ENCODE assay signal across 14 cellular contexts in the genomic region with DNA sequence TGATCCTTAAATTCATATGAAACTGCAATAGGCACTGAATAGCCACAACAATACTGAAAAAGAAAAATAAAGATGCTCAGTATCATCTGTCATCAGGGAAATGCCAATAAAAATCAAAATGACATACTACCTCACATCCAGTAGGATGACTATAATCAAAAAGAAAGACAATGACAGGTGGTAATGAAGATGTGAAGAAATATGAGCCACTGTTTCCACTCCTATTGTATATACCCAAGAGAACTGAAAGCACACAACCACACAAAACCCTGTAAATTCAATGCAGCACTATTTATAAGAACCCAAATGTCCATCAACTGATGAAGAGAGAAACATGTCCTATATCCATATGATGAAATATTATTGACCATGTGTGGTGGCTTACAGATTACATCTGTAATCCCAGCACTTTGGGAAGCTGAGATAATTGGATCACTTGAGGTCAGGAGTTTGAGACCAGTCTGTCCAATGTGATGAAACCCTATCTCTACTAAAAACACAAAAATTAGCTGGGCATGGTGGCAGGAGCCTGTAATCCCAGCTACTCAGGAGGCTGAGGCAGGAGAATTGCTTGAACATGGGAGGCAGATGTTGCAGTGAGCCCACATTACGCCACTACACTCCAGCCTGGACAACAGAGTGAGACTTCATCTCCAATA. TPM values are rescaled to one million over a fixed set of nuclear protein-coding genes. Genes with fewer than 3 reads are reported as not detected.
DNase-seq lines count a peak whose midpoint lies in the region; ATAC-seq and TF ChIP-seq lines count a peak whose summit lies in the region.
"Had no signal": no experiment of that assay in that cellular context is flagged by ENCODE, and none has a peak within 500 bp of the region (broad histone marks: within the 10 kb centered on the region; RNA-seq: fewer than 3 reads in every experiment).

No MANE protein-coding gene starts in this region.

- no peak overlapping the region for H3K4me3 Mint-ChIP-seq in activated T-cell treated with anti-CD3 and anti-CD28 coated beads, Interleukin-2, amount 50 U/mL, for 24 hours
- no peak overlapping the region for H3K4me3 Mint-ChIP-seq in stimulated activated effector memory CD8-positive, alpha-beta T cell treated with anti-CD3 and anti-CD28 coated beads, Interleukin-12 subunit alpha, Interleukin-12 subunit beta, amount 100 ng/mL, for 72 hours
- H3K4me3 Mint-ChIP-seq in CD8-positive, alpha-beta memory T cell = peak overlapping the region in 1 of 7 donors; percentile 6

- no peaks in the 10 kb centered on the region for H3K9me3 Mint-ChIP-seq in activated T-cell treated with anti-CD3 and anti-CD28 coated beads, Interleukin-2, amount 50 U/mL, for 24 hours
- H3K9me3 Mint-ChIP-seq in stimulated activated effector memory CD8-positive, alpha-beta T cell treated with anti-CD3 and anti-CD28 coated beads, Interleukin-12 subunit alpha, Interleukin-12 subunit beta, amount 100 ng/mL, for 72 hours = no peaks in the 10 kb centered on the region
- H3K9me3 Mint-ChIP-seq in CD8-positive, alpha-beta memory T cell = peaks cover 0 to 2% (median 0%) of the 10 kb centered on the region in 5 donors

- peaks cover 8% of the 10 kb centered on the region for H3K36me3 Mint-ChIP-seq in activated T-cell treated with anti-CD3 and anti-CD28 coated beads, Interleukin-2, amount 50 U/mL, for 24 hours (ENCODE audit: low read depth)
- no peaks in the 10 kb centered on the region for H3K36me3 Mint-ChIP-seq in stimulated activated effector memory CD8-positive, alpha-beta T cell treated with anti-CD3 and anti-CD28 coated beads, Interleukin-12 subunit alpha, Interleukin-12 subunit beta, amount 100 ng/mL, for 72 hours
- H3K36me3 Mint-ChIP-seq in CD8-positive, alpha-beta memory T cell = peaks cover 0 to 15% (median 3%) of the 10 kb centered on the region in 3 donors

- H3K4me1 Mint-ChIP-seq in activated T-cell treated with anti-CD3 and anti-CD28 coated beads, Interleukin-2, amount 50 U/mL, for 24 hours (ENCODE audit: low read depth) = peaks cover 63% of the 10 kb centered on the region
- H3K4me1 Mint-ChIP-seq in stimulated activated effector memory CD8-positive, alpha-beta T cell treated with anti-CD3 and anti-CD28 coated beads, Interleukin-12 subunit alpha, Interleukin-12 subunit beta, amount 100 ng/mL, for 72 hours = peaks cover 57% of the 10 kb centered on the region
- peaks cover 62 to 87% (median 80%) of the 10 kb centered on the region in 3 donors for H3K4me1 Mint-ChIP-seq in CD8-positive, alpha-beta memory T cell

- CTCF ChIA-PET in CD8-positive, alpha-beta memory T cell (lab: Charles Lee) = no interaction called here

- H3K4me1 ChIP-seq in CD8-positive, alpha-beta memory T cell (ENCODE audit: insufficient read depth, low read length) = peaks cover 4% of the 10 kb centered on the region
- H3K4me1 ChIP-seq: prostate gland had no signal

- no peaks in the 10 kb centered on the region for H3K27me3 Mint-ChIP-seq in activated T-cell treated with anti-CD3 and anti-CD28 coated beads, Interleukin-2, amount 50 U/mL, for 24 hours
- no peaks in the 10 kb centered on the region for H3K27me3 Mint-ChIP-seq in CD8-positive, alpha-beta memory T cell

- peak overlapping the region; percentile 57 for H3K27ac Mint-ChIP-seq in activated T-cell treated with anti-CD3 and anti-CD28 coated beads, Interleukin-2, amount 50 U/mL, for 24 hours
- H3K27ac Mint-ChIP-seq in stimulated activated effector memory CD8-positive, alpha-beta T cell treated with anti-CD3 and anti-CD28 coated beads, Interleukin-12 subunit alpha, Interleukin-12 subunit beta, amount 100 ng/mL, for 72 hours = no peak overlapping the region
- H3K27ac Mint-ChIP-seq in CD8-positive, alpha-beta memory T cell = peak overlapping the region in 4 of 8 donors; percentile 2 to 79 (median 53)

- DNase-seq in activated T-cell treated with anti-CD3 and anti-CD28 coated beads, Interleukin-2, amount 50 U/mL, for 24 hours = no peak
- DNase-seq in activated T-cell treated with anti-CD3 and anti-CD28 coated beads, Interleukin-2, amount 50 U/mL, for 48 hours = no peak
- DNase-seq in MV-4-11 (lab: John Stamatoyannopoulos, UW) (peak; percentile 19), WERI-Rb-1 (peak; percentile 21)
- DNase-seq in stimulated activated effector memory CD8-positive, alpha-beta T cell treated with anti-CD3 and anti-CD28 coated beads, Interleukin-12 subunit alpha, Interleukin-12 subunit beta, amount 100 ng/mL, for 72 hours (ENCODE audit: low spot score in 2 of 2) = no peak
- DNase-seq in CD8-positive, alpha-beta memory T cell = no peak
- DNase-seq: activated CD4-positive, alpha-beta T cell treated with anti-CD3 and anti-CD28 coated beads for 1 hour; amniotic stem cell; NCI-H187 treated with DMSO at 0.1 percent for 48 hours; T-helper 1 cell had no signal

- H3K27me3 ChIP-seq in WERI-Rb-1 (ENCODE audit: insufficient read depth, low read depth, severe bottlenecking) = no peaks in the 10 kb centered on the region
- no peaks in the 10 kb centered on the region for H3K27me3 ChIP-seq in CD8-positive, alpha-beta memory T cell (ENCODE audit: insufficient read depth, low read length, poor library complexity, severe bottlenecking)
- H3K27me3 ChIP-seq: vagina had no signal

- no peak overlapping the region for H3K27ac ChIP-seq in WERI-Rb-1
- no peak overlapping the region for H3K27ac ChIP-seq in CD8-positive, alpha-beta memory T cell (ENCODE audit: low read depth, low read length)
- H3K27ac ChIP-seq: prostate gland, vagina had no signal

- TF ChIP-seq CTCF in WERI-Rb-1 (IDR thresholded peaks at IDR 0.05; ENCODE audit: low read depth, low read length) = no peak

- no peak overlapping the region for H3K4me3 ChIP-seq in WERI-Rb-1 (ENCODE audit: low read depth, low read length)
- no peak overlapping the region for H3K4me3 ChIP-seq in CD8-positive, alpha-beta memory T cell (ENCODE audit: low read length)
- H3K4me3 ChIP-seq: prostate gland, vagina had no signal

- POLR2A ChIA-PET in CD8-positive, alpha-beta memory T cell (lab: Charles Lee) = no interaction called here

- no peaks in the 10 kb centered on the region for H3K36me3 ChIP-seq in WERI-Rb-1
- H3K36me3 ChIP-seq in CD8-positive, alpha-beta memory T cell (ENCODE audit: insufficient read depth, low read length) = no peaks in the 10 kb centered on the region
- H3K36me3 ChIP-seq: prostate gland, vagina had no signal

- peak; percentile 74 for ATAC-seq in stimulated activated effector memory CD8-positive, alpha-beta T cell treated with anti-CD3 and anti-CD28 coated beads, Interleukin-12 subunit alpha, Interleukin-12 subunit beta, amount 100 ng/mL, for 72 hours
- ATAC-seq in HG02852 (IDR thresholded peaks at IDR 0.05; ENCODE audit: unreplicated experiment) (no peak), HG03354 (IDR thresholded peaks at IDR 0.05; ENCODE audit: poor library complexity, severe bottlenecking, unreplicated experiment) (no peak)

- H3K9me3 ChIP-seq in WERI-Rb-1 (ENCODE audit: severe bottlenecking) = peaks cover 3% of the 10 kb centered on the region
- no peaks in the 10 kb centered on the region for H3K9me3 ChIP-seq in CD8-positive, alpha-beta memory T cell (ENCODE audit: low read length)
- H3K9me3 ChIP-seq: prostate gland, vagina had no signal

RNA-seq across cellular contexts. Expression of gene MAP3K2, which starts 39.9 kb away (rescaled TPM):
- 10 to 100 TPM; 55.9 to 57.7 TPM for total RNA-seq in CD8-positive, alpha-beta memory T cell
- 65.0 TPM for polyA plus RNA-seq in CD8-positive, alpha-beta memory T cell

RNA-seq across cellular contexts. Expression of gene ERCC3, which starts 53.9 kb away (rescaled TPM):
- 10 to 100 TPM; 52.8 to 58.1 TPM for total RNA-seq in CD8-positive, alpha-beta memory T cell
- polyA plus RNA-seq in CD8-positive, alpha-beta memory T cell = 33.4 TPM

Comparison
In these comparisons a context has a peak if more than half of its experiments do, and no peak if none do; other contexts are left out.
1. DNase-seq: peak in MV-4-11 (single experiment) and WERI-Rb-1 (single experiment); none in activated T-cell treated with anti-CD3 and anti-CD28 coated beads, Interleukin-2, amount 50 U/mL, for 24 hours (single experiment), activated T-cell treated with anti-CD3 and anti-CD28 coated beads, Interleukin-2, amount 50 U/mL, for 48 hours (0 of 2), stimulated activated effector memory CD8-positive, alpha-beta T cell treated with anti-CD3 and anti-CD28 coated beads, Interleukin-12 subunit alpha, Interleukin-12 subunit beta, amount 100 ng/mL, for 72 hours (0 of 2) and CD8-positive, alpha-beta memory T cell (0 of 5).